ENCODE assay signal across 1 cellular context in genomic region chr17:59848778-59849177, GRCh38.
TF ChIP-seq lines count a peak whose summit lies in the region.

No MANE protein-coding gene starts in this region.

TF ChIP-seq in GM12878, 131 proteins besides CTCF, POLR2A, EP300 and RAD21 (continued from another document and continues in another):
- TF ChIP-seq IRF3 (IDR thresholded peaks at IDR 0.05): no peak
- TF ChIP-seq JUND (IDR thresholded peaks at IDR 0.05; ENCODE audit: low read depth, low read length): no peak
- no peak for TF ChIP-seq ZSCAN29 (IDR thresholded peaks at IDR 0.05)
- peak; percentile 67 for TF ChIP-seq MLLT1 (IDR thresholded peaks at IDR 0.05)
- TF ChIP-seq HCFC1 (IDR thresholded peaks at IDR 0.05; ENCODE audit: low read length): no peak
- TF ChIP-seq SPI1 (IDR thresholded peaks at IDR 0.05; ENCODE audit: borderline replicate concordance, insufficient read depth, low read depth, low read length): no peak
- TF ChIP-seq TCF3 (IDR thresholded peaks at IDR 0.05; ENCODE audit: borderline replicate concordance, insufficient read depth, low read depth, low read length): 0 out of 2 replicates have a peak, but pooled peaks have one; percentile 65
- peak; percentile 53; the same call in 1 of the 2 replicates for TF ChIP-seq ZBED1 (IDR thresholded peaks at IDR 0.05; ENCODE audit: borderline replicate concordance)
- no peak for TF ChIP-seq MYB (IDR thresholded peaks at IDR 0.05; ENCODE audit: borderline replicate concordance, low read depth, low read length)
- TF ChIP-seq RUNX3 (IDR thresholded peaks at IDR 0.05; ENCODE audit: low read length): peak; percentile 87
- TF ChIP-seq BRCA1 (IDR thresholded peaks at IDR 0.05; ENCODE audit: low read depth, low read length): no peak
- TF ChIP-seq, protein P1, sequence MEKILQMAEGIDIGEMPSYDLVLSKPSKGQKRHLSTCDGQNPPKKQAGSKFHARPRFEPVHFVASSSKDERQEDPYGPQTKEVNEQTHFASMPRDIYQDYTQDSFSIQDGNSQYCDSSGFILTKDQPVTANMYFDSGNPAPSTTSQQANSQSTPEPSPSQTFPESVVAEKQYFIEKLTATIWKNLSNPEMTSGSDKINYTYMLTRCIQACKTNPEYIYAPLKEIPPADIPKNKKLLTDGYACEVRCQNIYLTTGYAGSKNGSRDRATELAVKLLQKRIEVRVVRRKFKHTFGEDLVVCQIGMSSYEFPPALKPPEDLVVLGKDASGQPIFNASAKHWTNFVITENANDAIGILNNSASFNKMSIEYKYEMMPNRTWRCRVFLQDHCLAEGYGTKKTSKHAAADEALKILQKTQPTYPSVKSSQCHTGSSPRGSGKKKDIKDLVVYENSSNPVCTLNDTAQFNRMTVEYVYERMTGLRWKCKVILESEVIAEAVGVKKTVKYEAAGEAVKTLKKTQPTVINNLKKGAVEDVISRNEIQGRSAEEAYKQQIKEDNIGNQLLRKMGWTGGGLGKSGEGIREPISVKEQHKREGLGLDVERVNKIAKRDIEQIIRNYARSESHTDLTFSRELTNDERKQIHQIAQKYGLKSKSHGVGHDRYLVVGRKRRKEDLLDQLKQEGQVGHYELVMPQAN (conservative IDR thresholded peaks at IDR 0.05): peak; percentile 22; the same call in 1 of the 2 replicates
- TF ChIP-seq TCF7 (IDR thresholded peaks at IDR 0.05; ENCODE audit: borderline replicate concordance): 0 out of 2 replicates have a peak, but pooled peaks have one; percentile 41
- peak; percentile 76 for TF ChIP-seq CBFB (IDR thresholded peaks at IDR 0.05; ENCODE audit: low read depth)
- no peak for TF ChIP-seq LARP7 (IDR thresholded peaks at IDR 0.05)
- TF ChIP-seq, protein P2, sequence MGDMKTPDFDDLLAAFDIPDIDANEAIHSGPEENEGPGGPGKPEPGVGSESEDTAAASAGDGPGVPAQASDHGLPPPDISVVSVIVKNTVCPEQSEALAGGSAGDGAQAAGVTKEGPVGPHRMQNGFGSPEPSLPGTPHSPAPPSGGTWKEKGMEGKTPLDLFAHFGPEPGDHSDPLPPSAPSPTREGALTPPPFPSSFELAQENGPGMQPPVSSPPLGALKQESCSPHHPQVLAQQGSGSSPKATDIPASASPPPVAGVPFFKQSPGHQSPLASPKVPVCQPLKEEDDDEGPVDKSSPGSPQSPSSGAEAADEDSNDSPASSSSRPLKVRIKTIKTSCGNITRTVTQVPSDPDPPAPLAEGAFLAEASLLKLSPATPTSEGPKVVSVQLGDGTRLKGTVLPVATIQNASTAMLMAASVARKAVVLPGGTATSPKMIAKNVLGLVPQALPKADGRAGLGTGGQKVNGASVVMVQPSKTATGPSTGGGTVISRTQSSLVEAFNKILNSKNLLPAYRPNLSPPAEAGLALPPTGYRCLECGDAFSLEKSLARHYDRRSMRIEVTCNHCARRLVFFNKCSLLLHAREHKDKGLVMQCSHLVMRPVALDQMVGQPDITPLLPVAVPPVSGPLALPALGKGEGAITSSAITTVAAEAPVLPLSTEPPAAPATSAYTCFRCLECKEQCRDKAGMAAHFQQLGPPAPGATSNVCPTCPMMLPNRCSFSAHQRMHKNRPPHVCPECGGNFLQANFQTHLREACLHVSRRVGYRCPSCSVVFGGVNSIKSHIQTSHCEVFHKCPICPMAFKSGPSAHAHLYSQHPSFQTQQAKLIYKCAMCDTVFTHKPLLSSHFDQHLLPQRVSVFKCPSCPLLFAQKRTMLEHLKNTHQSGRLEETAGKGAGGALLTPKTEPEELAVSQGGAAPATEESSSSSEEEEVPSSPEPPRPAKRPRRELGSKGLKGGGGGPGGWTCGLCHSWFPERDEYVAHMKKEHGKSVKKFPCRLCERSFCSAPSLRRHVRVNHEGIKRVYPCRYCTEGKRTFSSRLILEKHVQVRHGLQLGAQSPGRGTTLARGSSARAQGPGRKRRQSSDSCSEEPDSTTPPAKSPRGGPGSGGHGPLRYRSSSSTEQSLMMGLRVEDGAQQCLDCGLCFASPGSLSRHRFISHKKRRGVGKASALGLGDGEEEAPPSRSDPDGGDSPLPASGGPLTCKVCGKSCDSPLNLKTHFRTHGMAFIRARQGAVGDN (IDR thresholded peaks at IDR 0.05): no peak
- TF ChIP-seq BHLHE40 (IDR thresholded peaks at IDR 0.05; ENCODE audit: borderline replicate concordance in 1 of 2, low read depth in 2 of 2, low read length in 1 of 2): peak; percentile 22 to 36; a peak in 1 of 4 replicates
- no peak for TF ChIP-seq MYC (IDR thresholded peaks at IDR 0.05; ENCODE audit: insufficient read depth, insufficient read length, insufficient replicate concordance, low read length, severe bottlenecking)
- no peak for TF ChIP-seq SMAD1 (IDR thresholded peaks at IDR 0.05; ENCODE audit: low read depth, partially characterized antibody)
- TF ChIP-seq ASH2L (IDR thresholded peaks at IDR 0.05; ENCODE audit: borderline replicate concordance, low read depth): no peak
- TF ChIP-seq ELK1 (IDR thresholded peaks at IDR 0.05; ENCODE audit: low read depth, low read length): no peak
- TF ChIP-seq USF1 (IDR thresholded peaks at IDR 0.05; ENCODE audit: borderline replicate concordance, extremely low read length, insufficient read depth, low read depth, low read length): no peak
- TF ChIP-seq ESRRA (IDR thresholded peaks at IDR 0.05; ENCODE audit: low read length): no peak
- TF ChIP-seq RAD51 (IDR thresholded peaks at IDR 0.05): no peak
- TF ChIP-seq POU2F2 (IDR thresholded peaks at IDR 0.05; ENCODE audit: borderline replicate concordance, low read depth, low read length): no peak
- TF ChIP-seq NR2F1 (conservative IDR thresholded peaks at IDR 0.05): peak; percentile 43; the same call in 1 of the 2 replicates
- no peak for TF ChIP-seq NFXL1 (IDR thresholded peaks at IDR 0.05; ENCODE audit: borderline replicate concordance)
- peak; percentile 67 for TF ChIP-seq IRF4 (IDR thresholded peaks at IDR 0.05; ENCODE audit: low read depth, low read length)
- TF ChIP-seq POLR2AphosphoS5 (IDR thresholded peaks at IDR 0.05; ENCODE audit: low read length): no peak
- no peak for TF ChIP-seq ZNF622 (IDR thresholded peaks at IDR 0.05)
- no peak for TF ChIP-seq TARDBP (IDR thresholded peaks at IDR 0.05; ENCODE audit: borderline replicate concordance)
- TF ChIP-seq, protein P3, sequence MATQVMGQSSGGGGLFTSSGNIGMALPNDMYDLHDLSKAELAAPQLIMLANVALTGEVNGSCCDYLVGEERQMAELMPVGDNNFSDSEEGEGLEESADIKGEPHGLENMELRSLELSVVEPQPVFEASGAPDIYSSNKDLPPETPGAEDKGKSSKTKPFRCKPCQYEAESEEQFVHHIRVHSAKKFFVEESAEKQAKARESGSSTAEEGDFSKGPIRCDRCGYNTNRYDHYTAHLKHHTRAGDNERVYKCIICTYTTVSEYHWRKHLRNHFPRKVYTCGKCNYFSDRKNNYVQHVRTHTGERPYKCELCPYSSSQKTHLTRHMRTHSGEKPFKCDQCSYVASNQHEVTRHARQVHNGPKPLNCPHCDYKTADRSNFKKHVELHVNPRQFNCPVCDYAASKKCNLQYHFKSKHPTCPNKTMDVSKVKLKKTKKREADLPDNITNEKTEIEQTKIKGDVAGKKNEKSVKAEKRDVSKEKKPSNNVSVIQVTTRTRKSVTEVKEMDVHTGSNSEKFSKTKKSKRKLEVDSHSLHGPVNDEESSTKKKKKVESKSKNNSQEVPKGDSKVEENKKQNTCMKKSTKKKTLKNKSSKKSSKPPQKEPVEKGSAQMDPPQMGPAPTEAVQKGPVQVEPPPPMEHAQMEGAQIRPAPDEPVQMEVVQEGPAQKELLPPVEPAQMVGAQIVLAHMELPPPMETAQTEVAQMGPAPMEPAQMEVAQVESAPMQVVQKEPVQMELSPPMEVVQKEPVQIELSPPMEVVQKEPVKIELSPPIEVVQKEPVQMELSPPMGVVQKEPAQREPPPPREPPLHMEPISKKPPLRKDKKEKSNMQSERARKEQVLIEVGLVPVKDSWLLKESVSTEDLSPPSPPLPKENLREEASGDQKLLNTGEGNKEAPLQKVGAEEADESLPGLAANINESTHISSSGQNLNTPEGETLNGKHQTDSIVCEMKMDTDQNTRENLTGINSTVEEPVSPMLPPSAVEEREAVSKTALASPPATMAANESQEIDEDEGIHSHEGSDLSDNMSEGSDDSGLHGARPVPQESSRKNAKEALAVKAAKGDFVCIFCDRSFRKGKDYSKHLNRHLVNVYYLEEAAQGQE (IDR thresholded peaks at IDR 0.05; ENCODE audit: low read depth, low read length): no peak
- no peak for TF ChIP-seq SMARCA5 (IDR thresholded peaks at IDR 0.05)
- TF ChIP-seq PAX8 (IDR thresholded peaks at IDR 0.05): no peak
- peak; percentile 68; the same call in 1 of the 2 replicates for TF ChIP-seq PAX5 (IDR thresholded peaks at IDR 0.05; ENCODE audit: borderline replicate concordance, low read depth, low read length)
- TF ChIP-seq MEF2B (IDR thresholded peaks at IDR 0.05; ENCODE audit: partially characterized antibody, poor library complexity, severe bottlenecking): peak; percentile 18
- TF ChIP-seq HDGF (IDR thresholded peaks at IDR 0.05): 0 out of 2 replicates have a peak, but pooled peaks have one; percentile 43
- peak; percentile 74 for TF ChIP-seq NFIC (IDR thresholded peaks at IDR 0.05; ENCODE audit: low read depth, low read length)
- no peak for TF ChIP-seq SMAD5 (IDR thresholded peaks at IDR 0.05; ENCODE audit: low read depth)
- peak; percentile 47; the same call in 1 of the 2 replicates for TF ChIP-seq ZNF384 (IDR thresholded peaks at IDR 0.05; ENCODE audit: borderline replicate concordance, low read depth, low read length)
- no peak for TF ChIP-seq POLR2AphosphoS2 (IDR thresholded peaks at IDR 0.05; ENCODE audit: low read depth, low read length)
- no peak for TF ChIP-seq ATF2 (IDR thresholded peaks at IDR 0.05; ENCODE audit: low read length)
- no peak for TF ChIP-seq FOS (IDR thresholded peaks at IDR 0.05; ENCODE audit: borderline replicate concordance, extremely low read depth, insufficient read length)
- 0 out of 2 replicates have a peak, but pooled peaks have one; percentile 24 for TF ChIP-seq CREB1 (IDR thresholded peaks at IDR 0.05; ENCODE audit: low read depth)
- no peak for TF ChIP-seq EZH2 (IDR thresholded peaks at IDR 0.05; ENCODE audit: borderline replicate concordance, control insufficient read depth, low read depth, low read length)
- TF ChIP-seq, protein P4, sequence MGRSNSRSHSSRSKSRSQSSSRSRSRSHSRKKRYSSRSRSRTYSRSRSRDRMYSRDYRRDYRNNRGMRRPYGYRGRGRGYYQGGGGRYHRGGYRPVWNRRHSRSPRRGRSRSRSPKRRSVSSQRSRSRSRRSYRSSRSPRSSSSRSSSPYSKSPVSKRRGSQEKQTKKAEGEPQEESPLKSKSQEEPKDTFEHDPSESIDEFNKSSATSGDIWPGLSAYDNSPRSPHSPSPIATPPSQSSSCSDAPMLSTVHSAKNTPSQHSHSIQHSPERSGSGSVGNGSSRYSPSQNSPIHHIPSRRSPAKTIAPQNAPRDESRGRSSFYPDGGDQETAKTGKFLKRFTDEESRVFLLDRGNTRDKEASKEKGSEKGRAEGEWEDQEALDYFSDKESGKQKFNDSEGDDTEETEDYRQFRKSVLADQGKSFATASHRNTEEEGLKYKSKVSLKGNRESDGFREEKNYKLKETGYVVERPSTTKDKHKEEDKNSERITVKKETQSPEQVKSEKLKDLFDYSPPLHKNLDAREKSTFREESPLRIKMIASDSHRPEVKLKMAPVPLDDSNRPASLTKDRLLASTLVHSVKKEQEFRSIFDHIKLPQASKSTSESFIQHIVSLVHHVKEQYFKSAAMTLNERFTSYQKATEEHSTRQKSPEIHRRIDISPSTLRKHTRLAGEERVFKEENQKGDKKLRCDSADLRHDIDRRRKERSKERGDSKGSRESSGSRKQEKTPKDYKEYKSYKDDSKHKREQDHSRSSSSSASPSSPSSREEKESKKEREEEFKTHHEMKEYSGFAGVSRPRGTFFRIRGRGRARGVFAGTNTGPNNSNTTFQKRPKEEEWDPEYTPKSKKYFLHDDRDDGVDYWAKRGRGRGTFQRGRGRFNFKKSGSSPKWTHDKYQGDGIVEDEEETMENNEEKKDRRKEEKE (IDR thresholded peaks at IDR 0.05): no peak
- TF ChIP-seq CREM (IDR thresholded peaks at IDR 0.05; ENCODE audit: low read depth): peak; percentile 62; the same call in 1 of the 2 replicates
